In genomic region chr6:143746202-143747119, GRCh38 we compare ENCODE assay signal across 11 cellular contexts.
A peak's percentile ranks its signal among the peaks of the same experiment; 100 is the strongest.
DNase-seq lines count a peak whose midpoint lies in the region; ATAC-seq, FAIRE-seq and TF ChIP-seq lines count a peak whose summit lies in the region.
"Had no signal": no experiment of that assay in that cellular context is flagged by ENCODE, and none has a peak within 500 bp of the region (broad histone marks: within the 10 kb centered on the region; RNA-seq: fewer than 3 reads in every experiment).

No MANE protein-coding gene starts in this region.

- no peaks in the 10 kb centered on the region for H3K36me3 ChIP-seq in HCT116 (ENCODE audit: control insufficient read depth in 1 of 2, insufficient read depth in 2 of 2, low read length in 2 of 2)
- H3K36me3 ChIP-seq in astrocyte (ENCODE audit: insufficient read depth, low read length) = no peaks in the 10 kb centered on the region
- no peaks in the 10 kb centered on the region for H3K36me3 ChIP-seq in kidney (ENCODE audit: control insufficient read depth in 1 of 2, insufficient read depth in 2 of 2, low read length in 2 of 2)
- no peaks in the 10 kb centered on the region for H3K36me3 ChIP-seq in small intestine (ENCODE audit: control insufficient read depth in 2 of 2, insufficient read depth in 2 of 2, low read length in 2 of 2)
- H3K36me3 ChIP-seq: HAP-1 had no signal

- no peaks in the 10 kb centered on the region for H3K36me3 Mint-ChIP-seq in astrocyte (ENCODE audit: low read depth, unreplicated experiment)

- TF ChIP-seq RAD21 in HCT116 (IDR thresholded peaks at IDR 0.05; ENCODE audit: low read depth) = no peak

- intact Hi-C loops in HCT116 (cut with micrococcal nuclease) = no loop called here
- intact Hi-C loops in kidney (cut with DNase I) = no loop called here
- intact Hi-C loops in posterior vena cava (cut with DNase I) = loop anchor here in 1 of 2 donors (10.0 kb wide), 2 partner anchors 62 to 162 kb away; no protein-coding TSS in a partner anchor

- H3K27ac ChIP-seq in HCT116 (ENCODE audit: low read depth, low read length) (no peak overlapping the region), astrocyte (ENCODE audit: low read depth, low read length) (peak overlapping the region; percentile 52), kidney (ENCODE audit: low read depth in 2 of 2, low read length in 2 of 2) (no peak overlapping the region), small intestine (ENCODE audit: low read depth in 1 of 2, low read length in 1 of 2) (peak overlapping the region in 1 of 2 donors; percentile 27)

- WGBS in small intestine, 3 donors = 17 to 55% (median 31%) methylated on average over 12 of the region's 12 CpGs

- no TSS peak for BruUV-seq in HCT116 (replicated peaks; lab: Mats Ljungman, UMichigan)

- peak overlapping the region; percentile 37; the same call in 1 of the 2 replicates for H3K4me2 ChIP-seq in HCT116 (ENCODE audit: low read length)
- peak overlapping the region; percentile 84 for H3K4me2 ChIP-seq in astrocyte (ENCODE audit: low read length)

- RAD21 ChIA-PET in HCT116 (lab: Charles Lee; ENCODE audit: low non-redundant PET in 1 of 2, low total read pairs in 2 of 2, uncharacterized antibody in 2 of 2, unreplicated experiment in 2 of 2) = no interaction called here

- no peak overlapping the region for H2AFZ ChIP-seq in HCT116 (ENCODE audit: low read depth, low read length, poor library complexity, severe bottlenecking)
- peak overlapping the region; percentile 26 for H2AFZ ChIP-seq in astrocyte (ENCODE audit: low read depth, low read length)

- DNase-seq in HCT116 (ENCODE audit: low read depth, low spot score) (no peak), astrocyte (ENCODE audit: low read depth) (no peak), kidney (no peak), small intestine (peak; percentile 25), NCI-H1417 treated with DMSO at 0.1 percent for 48 hours (lab: John Stamatoyannopoulos, UW) (no peak), DMS53 (lab: John Stamatoyannopoulos, UW) (no peak), kidney glomerular epithelial cell (lab: John Stamatoyannopoulos, UW) (no peak), posterior vena cava (ENCODE audit: low spot score) (no peak)
- DNase-seq: activated effector memory CD4-positive, alpha-beta T cell treated with Interleukin-2 at 50 U/mL for 16 hours; DMS 273 treated with DMSO at 0.1 percent for 48 hours had no signal

- H3K9me2 ChIP-seq in HCT116 (ENCODE audit: insufficient read depth) = no peaks in the 10 kb centered on the region

- ATAC-seq in HCT116 = no peak

- no peak overlapping the region for H3K4me3 ChIP-seq in HCT116 (replicated peaks in 1 of 2; ENCODE audit: low read depth in 1 of 2, low read length in 2 of 2)
- H3K4me3 ChIP-seq in astrocyte (ENCODE audit: insufficient read depth, low read depth, low read length) = peak overlapping the region; percentile 40
- peak overlapping the region; percentile 22 to 23 for H3K4me3 ChIP-seq in kidney (ENCODE audit: low read length in 2 of 2)
- no peak overlapping the region for H3K4me3 ChIP-seq in small intestine (ENCODE audit: low read depth in 1 of 2, low read length in 2 of 2)
- H3K4me3 ChIP-seq: HAP-1 had no signal

- H3K27ac Mint-ChIP-seq in astrocyte (ENCODE audit: unreplicated experiment) = peak overlapping the region; percentile 94

- H3K4me1 ChIP-seq in HCT116 (ENCODE audit: control insufficient read depth in 1 of 2, insufficient read depth in 2 of 2, low read length in 2 of 2) = peaks cover 25 to 30% of the 10 kb centered on the region in 2 experiments
- peaks cover 36% of the 10 kb centered on the region for H3K4me1 ChIP-seq in astrocyte (ENCODE audit: insufficient read depth, low read length)
- peaks cover 16 to 17% of the 10 kb centered on the region in 2 donors for H3K4me1 ChIP-seq in kidney (ENCODE audit: control insufficient read depth in 1 of 2, insufficient read depth in 1 of 2, low read depth in 1 of 2, low read length in 2 of 2)
- H3K4me1 ChIP-seq in small intestine (ENCODE audit: control insufficient read depth in 2 of 2, insufficient read depth in 1 of 2, low read depth in 1 of 2, low read length in 1 of 2) = peaks cover 11 to 16% of the 10 kb centered on the region in 2 donors

- FAIRE-seq in astrocyte (lab: Jason Lieb, UNC) = no peak
- no peak for FAIRE-seq in kidney (lab: Jason Lieb, UNC)
- FAIRE-seq in small intestine (lab: Jason Lieb, UNC) = no peak

- no peaks in the 10 kb centered on the region for H3K9me3 Mint-ChIP-seq in astrocyte (ENCODE audit: unreplicated experiment)

- CTCF ChIA-PET in HCT116 (lab: Charles Lee) = no interaction called here

- H3K4me1 Mint-ChIP-seq in astrocyte (ENCODE audit: low read depth, unreplicated experiment) = peaks cover 40% of the 10 kb centered on the region

- H3K4me3 Mint-ChIP-seq in astrocyte (ENCODE audit: unreplicated experiment) = peak overlapping the region; percentile 22

- H4K20me1 ChIP-seq in HCT116 (ENCODE audit: insufficient read depth) (peaks cover 5% of the 10 kb centered on the region; the same call in 1 of the 2 replicates), astrocyte (ENCODE audit: insufficient read depth, low read length) (peaks cover 12% of the 10 kb centered on the region)

- no peak for TF ChIP-seq POLR2A in HCT116 (IDR thresholded peaks at IDR 0.05; ENCODE audit: borderline replicate concordance, extremely low read depth, insufficient read depth, insufficient read length)

- H3K79me2 ChIP-seq in HCT116 (ENCODE audit: insufficient read depth, low read length) = no peaks in the 10 kb centered on the region
- H3K79me2 ChIP-seq in astrocyte (ENCODE audit: insufficient read depth, low read length) = peaks cover 13% of the 10 kb centered on the region

- TF ChIP-seq CTCF in HCT116 (IDR thresholded peaks at IDR 0.05 in 2 of 3, conservative IDR thresholded peaks at IDR 0.05 in 1 of 3; ENCODE audit: borderline replicate concordance in 1 of 3, insufficient read depth in 1 of 3, low read depth in 2 of 3, low read length in 2 of 3) (no peak), astrocyte (IDR thresholded peaks at IDR 0.05; ENCODE audit: insufficient read depth, low read depth, low read length) (no peak), kidney (IDR thresholded peaks at IDR 0.05; ENCODE audit: borderline replicate concordance, extremely low read depth, insufficient read depth) (no peak)

- no peaks in the 10 kb centered on the region for H3K27me3 Mint-ChIP-seq in astrocyte (ENCODE audit: low read depth, unreplicated experiment)

- H3K27me3 ChIP-seq in HCT116 (ENCODE audit: insufficient read depth, low read length) (no peaks in the 10 kb centered on the region), astrocyte (ENCODE audit: insufficient read depth, low read length) (no peaks in the 10 kb centered on the region), small intestine (ENCODE audit: control insufficient read depth in 2 of 2, insufficient read depth in 2 of 2, low read length in 2 of 2) (no peaks in the 10 kb centered on the region)

- POLR2A ChIA-PET in HCT116 (lab: Charles Lee) = no interaction called here

- no peaks in the 10 kb centered on the region for H3K9me3 ChIP-seq in HCT116 (ENCODE audit: control insufficient read depth in 1 of 2, insufficient read depth in 1 of 2, low read depth in 1 of 2, low read length in 2 of 2)
- H3K9me3 ChIP-seq in astrocyte (ENCODE audit: insufficient read depth, low read depth, low read length) = no peaks in the 10 kb centered on the region
- no peaks in the 10 kb centered on the region for H3K9me3 ChIP-seq in kidney (ENCODE audit: control insufficient read depth in 1 of 2, low read length in 2 of 2)
- H3K9me3 ChIP-seq in small intestine (ENCODE audit: control insufficient read depth, low read depth) = no peaks in the 10 kb centered on the region
- H3K9me3 ChIP-seq: HAP-1 had no signal

- no peak overlapping the region for H3K9ac ChIP-seq in HCT116 (ENCODE audit: low read length)
- peak overlapping the region; percentile 67 for H3K9ac ChIP-seq in astrocyte (ENCODE audit: low read length)
- peak overlapping the region in 1 of 2 donors; percentile 8 for H3K9ac ChIP-seq in kidney (ENCODE audit: low read length in 2 of 2)

TF ChIP-seq in HCT116, 20 proteins besides CTCF, POLR2A, EP300 and RAD21:
- TF ChIP-seq SRF (IDR thresholded peaks at IDR 0.05; ENCODE audit: low read depth) (no peak), ATF3 (IDR thresholded peaks at IDR 0.05) (no peak), ZNF274 (IDR thresholded peaks at IDR 0.05; ENCODE audit: low read depth, low read length) (no peak), CEBPB (IDR thresholded peaks at IDR 0.05; ENCODE audit: low read depth) (no peak), CBX3 (IDR thresholded peaks at IDR 0.05; ENCODE audit: low read depth) (no peak), EZH2 (IDR thresholded peaks at IDR 0.05) (no peak), EZH2phosphoT487 (IDR thresholded peaks at IDR 0.05; ENCODE audit: borderline replicate concordance) (no peak), POLR2AphosphoS5 (IDR thresholded peaks at IDR 0.05; ENCODE audit: low read depth, low read length) (no peak), SIN3A (IDR thresholded peaks at IDR 0.05; ENCODE audit: low read depth) (no peak), SP1 (IDR thresholded peaks at IDR 0.05; ENCODE audit: low read depth) (no peak)
- TF ChIP-seq, protein P1, sequence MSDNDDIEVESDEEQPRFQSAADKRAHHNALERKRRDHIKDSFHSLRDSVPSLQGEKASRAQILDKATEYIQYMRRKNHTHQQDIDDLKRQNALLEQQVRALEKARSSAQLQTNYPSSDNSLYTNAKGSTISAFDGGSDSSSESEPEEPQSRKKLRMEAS (IDR thresholded peaks at IDR 0.05) = no peak

Comparison
In these comparisons a context has a peak if more than half of its experiments do, and no peak if none do; other contexts are left out.
1. H3K4me3 ChIP-seq: peak in astrocyte (single experiment) and kidney (2 of 2); none in HCT116 (0 of 2) and small intestine (0 of 2).